Comparison of ENCODE assay signal across 1 cellular context in genomic region chr5:139817362-139817761, GRCh38.
TF ChIP-seq lines count a peak whose summit lies in the region.

No MANE protein-coding gene starts in this region.

TF ChIP-seq in WTC11, 78 proteins besides CTCF, POLR2A, EP300 and RAD21 (continued from another document):
- TF ChIP-seq HMGA2 (CRISPR knock-in tag; IDR thresholded peaks at IDR 0.05) (no peak), ZMAT4 (CRISPR knock-in tag; IDR thresholded peaks at IDR 0.05) (no peak)
- TF ChIP-seq, protein P1, sequence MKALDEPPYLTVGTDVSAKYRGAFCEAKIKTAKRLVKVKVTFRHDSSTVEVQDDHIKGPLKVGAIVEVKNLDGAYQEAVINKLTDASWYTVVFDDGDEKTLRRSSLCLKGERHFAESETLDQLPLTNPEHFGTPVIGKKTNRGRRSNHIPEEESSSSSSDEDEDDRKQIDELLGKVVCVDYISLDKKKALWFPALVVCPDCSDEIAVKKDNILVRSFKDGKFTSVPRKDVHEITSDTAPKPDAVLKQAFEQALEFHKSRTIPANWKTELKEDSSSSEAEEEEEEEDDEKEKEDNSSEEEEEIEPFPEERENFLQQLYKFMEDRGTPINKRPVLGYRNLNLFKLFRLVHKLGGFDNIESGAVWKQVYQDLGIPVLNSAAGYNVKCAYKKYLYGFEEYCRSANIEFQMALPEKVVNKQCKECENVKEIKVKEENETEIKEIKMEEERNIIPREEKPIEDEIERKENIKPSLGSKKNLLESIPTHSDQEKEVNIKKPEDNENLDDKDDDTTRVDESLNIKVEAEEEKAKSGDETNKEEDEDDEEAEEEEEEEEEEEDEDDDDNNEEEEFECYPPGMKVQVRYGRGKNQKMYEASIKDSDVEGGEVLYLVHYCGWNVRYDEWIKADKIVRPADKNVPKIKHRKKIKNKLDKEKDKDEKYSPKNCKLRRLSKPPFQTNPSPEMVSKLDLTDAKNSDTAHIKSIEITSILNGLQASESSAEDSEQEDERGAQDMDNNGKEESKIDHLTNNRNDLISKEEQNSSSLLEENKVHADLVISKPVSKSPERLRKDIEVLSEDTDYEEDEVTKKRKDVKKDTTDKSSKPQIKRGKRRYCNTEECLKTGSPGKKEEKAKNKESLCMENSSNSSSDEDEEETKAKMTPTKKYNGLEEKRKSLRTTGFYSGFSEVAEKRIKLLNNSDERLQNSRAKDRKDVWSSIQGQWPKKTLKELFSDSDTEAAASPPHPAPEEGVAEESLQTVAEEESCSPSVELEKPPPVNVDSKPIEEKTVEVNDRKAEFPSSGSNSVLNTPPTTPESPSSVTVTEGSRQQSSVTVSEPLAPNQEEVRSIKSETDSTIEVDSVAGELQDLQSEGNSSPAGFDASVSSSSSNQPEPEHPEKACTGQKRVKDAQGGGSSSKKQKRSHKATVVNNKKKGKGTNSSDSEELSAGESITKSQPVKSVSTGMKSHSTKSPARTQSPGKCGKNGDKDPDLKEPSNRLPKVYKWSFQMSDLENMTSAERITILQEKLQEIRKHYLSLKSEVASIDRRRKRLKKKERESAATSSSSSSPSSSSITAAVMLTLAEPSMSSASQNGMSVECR (CRISPR knock-in tag; IDR thresholded peaks at IDR 0.05; ENCODE audit: borderline replicate concordance): no peak
